Comparison of ENCODE assay signal across 1 cellular context in genomic region chr11:9747816-9748215, GRCh38.
TF ChIP-seq lines count a peak whose summit lies in the region.

No MANE protein-coding gene starts in this region.

TF ChIP-seq in GM23338, 12 proteins besides CTCF, POLR2A, EP300 and RAD21 (continued from another document):
- TF ChIP-seq, protein P1, sequence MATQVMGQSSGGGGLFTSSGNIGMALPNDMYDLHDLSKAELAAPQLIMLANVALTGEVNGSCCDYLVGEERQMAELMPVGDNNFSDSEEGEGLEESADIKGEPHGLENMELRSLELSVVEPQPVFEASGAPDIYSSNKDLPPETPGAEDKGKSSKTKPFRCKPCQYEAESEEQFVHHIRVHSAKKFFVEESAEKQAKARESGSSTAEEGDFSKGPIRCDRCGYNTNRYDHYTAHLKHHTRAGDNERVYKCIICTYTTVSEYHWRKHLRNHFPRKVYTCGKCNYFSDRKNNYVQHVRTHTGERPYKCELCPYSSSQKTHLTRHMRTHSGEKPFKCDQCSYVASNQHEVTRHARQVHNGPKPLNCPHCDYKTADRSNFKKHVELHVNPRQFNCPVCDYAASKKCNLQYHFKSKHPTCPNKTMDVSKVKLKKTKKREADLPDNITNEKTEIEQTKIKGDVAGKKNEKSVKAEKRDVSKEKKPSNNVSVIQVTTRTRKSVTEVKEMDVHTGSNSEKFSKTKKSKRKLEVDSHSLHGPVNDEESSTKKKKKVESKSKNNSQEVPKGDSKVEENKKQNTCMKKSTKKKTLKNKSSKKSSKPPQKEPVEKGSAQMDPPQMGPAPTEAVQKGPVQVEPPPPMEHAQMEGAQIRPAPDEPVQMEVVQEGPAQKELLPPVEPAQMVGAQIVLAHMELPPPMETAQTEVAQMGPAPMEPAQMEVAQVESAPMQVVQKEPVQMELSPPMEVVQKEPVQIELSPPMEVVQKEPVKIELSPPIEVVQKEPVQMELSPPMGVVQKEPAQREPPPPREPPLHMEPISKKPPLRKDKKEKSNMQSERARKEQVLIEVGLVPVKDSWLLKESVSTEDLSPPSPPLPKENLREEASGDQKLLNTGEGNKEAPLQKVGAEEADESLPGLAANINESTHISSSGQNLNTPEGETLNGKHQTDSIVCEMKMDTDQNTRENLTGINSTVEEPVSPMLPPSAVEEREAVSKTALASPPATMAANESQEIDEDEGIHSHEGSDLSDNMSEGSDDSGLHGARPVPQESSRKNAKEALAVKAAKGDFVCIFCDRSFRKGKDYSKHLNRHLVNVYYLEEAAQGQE (IDR thresholded peaks at IDR 0.05; ENCODE audit: unreplicated experiment): no peak
- TF ChIP-seq STAT1 (IDR thresholded peaks at IDR 0.05; ENCODE audit: unreplicated experiment) (no peak), ZNF114 (CRISPR knock-in tag; IDR thresholded peaks at IDR 0.05) (no peak)
